ENCODE assay signal across 1 cellular context in the genomic region with DNA sequence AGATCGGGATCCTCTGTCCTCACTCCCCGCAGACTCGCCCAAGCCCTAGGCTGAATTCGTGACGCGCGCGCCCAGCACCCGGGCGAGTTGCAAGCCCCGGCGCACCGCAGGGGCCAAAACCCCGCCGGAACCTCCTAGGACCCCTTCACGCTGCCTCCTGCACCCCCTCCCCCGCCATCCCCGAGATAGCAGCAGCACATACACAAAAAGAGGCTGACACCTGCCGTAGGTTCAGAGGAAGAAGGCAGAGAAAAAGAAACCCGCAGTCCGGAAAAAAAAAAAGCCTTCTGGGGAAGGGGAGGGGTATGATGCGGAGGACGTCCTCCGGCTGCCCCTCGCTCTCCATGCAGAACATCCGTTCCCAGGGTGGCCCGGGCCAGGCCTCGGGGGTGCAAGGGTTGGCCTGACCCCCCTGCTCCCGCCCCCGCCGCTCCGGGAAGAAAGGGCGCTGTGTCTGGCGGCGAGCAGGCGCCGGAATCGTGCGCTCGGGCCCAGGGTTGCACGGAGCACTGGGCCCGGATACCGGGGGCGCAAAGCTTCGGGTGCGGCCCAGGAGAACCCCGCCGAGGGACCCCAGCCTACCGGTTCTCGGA.
TF ChIP-seq lines count a peak whose summit lies in the region.

No MANE protein-coding gene starts in this region.

TF ChIP-seq in GM12878, 131 proteins besides CTCF, POLR2A, EP300 and RAD21:
- TF ChIP-seq, protein P1, sequence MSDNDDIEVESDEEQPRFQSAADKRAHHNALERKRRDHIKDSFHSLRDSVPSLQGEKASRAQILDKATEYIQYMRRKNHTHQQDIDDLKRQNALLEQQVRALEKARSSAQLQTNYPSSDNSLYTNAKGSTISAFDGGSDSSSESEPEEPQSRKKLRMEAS (IDR thresholded peaks at IDR 0.05; ENCODE audit: low read depth, low read length) = no peak
- no peak for TF ChIP-seq BRCA1 (IDR thresholded peaks at IDR 0.05; ENCODE audit: low read depth, low read length)
- TF ChIP-seq CHD2 (IDR thresholded peaks at IDR 0.05; ENCODE audit: borderline replicate concordance, low read depth, low read length) = no peak
